ENCODE assay signal across 28 cellular contexts in the genomic region with DNA sequence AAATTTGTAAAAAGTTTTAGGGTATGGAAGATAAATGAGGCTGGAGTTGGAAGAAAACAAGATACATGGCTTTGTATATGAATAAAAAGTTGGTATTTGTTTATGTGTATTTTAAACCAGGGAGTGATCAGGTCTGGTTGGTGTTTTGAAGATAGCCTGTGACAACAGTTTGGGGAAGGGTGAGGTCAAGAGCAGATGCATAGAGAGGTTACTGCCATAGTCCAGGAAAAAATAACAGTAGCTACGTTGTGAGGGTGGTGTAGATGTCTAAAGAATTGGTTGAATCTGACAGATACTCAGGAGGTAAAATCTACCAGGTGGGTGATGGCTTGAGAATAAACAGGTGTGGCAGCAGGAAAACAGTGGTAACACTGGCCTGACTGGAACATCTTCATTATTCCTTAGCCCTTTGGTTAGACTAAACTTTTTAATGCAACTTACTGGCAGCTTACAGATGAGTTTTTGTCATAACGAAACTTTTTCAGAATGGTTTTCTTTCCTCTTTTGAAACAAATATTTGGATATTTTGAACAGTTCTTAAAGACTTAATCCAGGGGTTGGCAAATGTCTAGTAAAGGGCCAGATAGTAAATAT. TPM values are rescaled to one million over a fixed set of nuclear protein-coding genes. Genes with fewer than 3 reads are reported as not detected.
A peak's percentile ranks its signal among the peaks of the same experiment; 100 is the strongest.
DNase-seq lines count a peak whose midpoint lies in the region; ATAC-seq and TF ChIP-seq lines count a peak whose summit lies in the region.
"Had no signal": no experiment of that assay in that cellular context is flagged by ENCODE, and none has a peak within 500 bp of the region (broad histone marks: within the 10 kb centered on the region; RNA-seq: fewer than 3 reads in every experiment).

No MANE protein-coding gene starts in this region.

- H3K4me3 Mint-ChIP-seq in MCF 10A (ENCODE audit: unreplicated experiment), result no peak overlapping the region
- H3K4me3 Mint-ChIP-seq: activated CD4-positive, alpha-beta memory T cell treated with anti-CD3 and anti-CD28 coated beads, Interleukin-2, amount 10 ng/mL, durations not matched to agents 7 days and 5 days; CD8-positive, alpha-beta T cell; neural crest cell had no signal

- no peaks in the 10 kb centered on the region for H3K9me3 ChIP-seq in breast epithelium
- H3K9me3 ChIP-seq in PC-9 (ENCODE audit: insufficient read depth, low read depth), result peaks cover 17% of the 10 kb centered on the region; the same call in 1 of the 2 replicates
- H3K9me3 ChIP-seq: A549, left lung, ovary had no signal

- no peaks in the 10 kb centered on the region for H3K36me3 Mint-ChIP-seq in MCF 10A (ENCODE audit: insufficient read depth, unreplicated experiment)
- H3K36me3 Mint-ChIP-seq: CD8-positive, alpha-beta T cell had no signal

- no peaks in the 10 kb centered on the region for H3K9me2 ChIP-seq in PC-9 (ENCODE audit: insufficient read depth)

- H3K9me3 Mint-ChIP-seq in MCF 10A (ENCODE audit: unreplicated experiment), result no peaks in the 10 kb centered on the region
- H3K9me3 Mint-ChIP-seq: activated CD4-positive, alpha-beta memory T cell treated with anti-CD3 and anti-CD28 coated beads, Interleukin-2, amount 10 ng/mL, durations not matched to agents 7 days and 5 days; CD8-positive, alpha-beta T cell; neural crest cell had no signal

- ATAC-seq in HG03045 (IDR thresholded peaks at IDR 0.05; ENCODE audit: unreplicated experiment) (no peak), GM18868 (IDR thresholded peaks at IDR 0.05; ENCODE audit: unreplicated experiment) (no peak)
- ATAC-seq: activated naive CD4-positive, alpha-beta T cell treated with anti-CD3 and anti-CD28 coated beads, Interleukin-2, amount 50 U/mL, for 72 hours; CD8-positive, alpha-beta T cell; left lung had no signal

- peaks cover 89% of the 10 kb centered on the region for H3K79me2 ChIP-seq in PC-9 (ENCODE audit: low read depth)

- H2AFZ ChIP-seq in PC-9, result no peak overlapping the region
- H2AFZ ChIP-seq: GM23248 had no signal

- DNase-seq in MCF 10A (ENCODE audit: unreplicated experiment), result no peak
- no peak for DNase-seq in breast epithelium (ENCODE audit: low spot score in 2 of 2)
- DNase-seq in PC-9, result no peak
- peak; percentile 40 for DNase-seq in epithelial cell of esophagus (ENCODE audit: low read depth)
- no peak for DNase-seq in lower leg skin (ENCODE audit: low spot score in 2 of 2)
- DNase-seq in globus pallidus (ENCODE audit: low spot score), result no peak
- DNase-seq: activated CD4-positive, alpha-beta memory T cell treated with anti-CD3 and anti-CD28 coated beads, Interleukin-2, amount 10 ng/mL, durations not matched to agents 7 days and 5 days; activated CD4-positive, CD25-positive, alpha-beta regulatory T cell treated with anti-CD3 and anti-CD28 coated beads, Interleukin-2, amount 50 U/mL, for 72 hours; activated CD8-positive, alpha-beta memory T cell treated with anti-CD3 and anti-CD28 coated beads, Interleukin-2, amount 50 U/mL, for 48 hours; activated effector memory CD4-positive, alpha-beta T cell treated with Interleukin-2 at 50 U/mL for 16 hours; anterior cingulate cortex; CD8-positive, alpha-beta T cell; effector CD4-positive, alpha-beta T cell; glutamatergic neuron; GM23248; left lung; mesendoderm; NCI-H1092 treated with DMSO at 0.1 percent for 48 hours; NCI-H187; NCI-H510A; ovary; stimulated activated naive CD4-positive, alpha-beta T cell had no signal

- BruUV-seq in MCF 10A (replicated peaks; lab: Mats Ljungman, UMichigan), result no TSS peak
- BruUV-seq in PC-9 (replicated peaks; lab: Mats Ljungman, UMichigan), result no TSS peak

- TF ChIP-seq POLR2A in breast epithelium (IDR thresholded peaks at IDR 0.05), result no peak
- no peak for TF ChIP-seq POLR2A in lower leg skin (IDR thresholded peaks at IDR 0.05)

- H3K27ac Mint-ChIP-seq in MCF 10A (ENCODE audit: low read depth, unreplicated experiment), result peak overlapping the region; percentile 46
- H3K27ac Mint-ChIP-seq: activated CD4-positive, alpha-beta memory T cell treated with anti-CD3 and anti-CD28 coated beads, Interleukin-2, amount 10 ng/mL, durations not matched to agents 7 days and 5 days; activated naive CD4-positive, alpha-beta T cell treated with anti-CD3 and anti-CD28 coated beads, Interleukin-2, amount 50 U/mL, for 72 hours; CD8-positive, alpha-beta T cell had no signal

- 0 out of 2 replicates have a peak overlapping the region, but pooled peaks have one; percentile 3 for H3K4me2 ChIP-seq in PC-9

- intact Hi-C loops in MCF 10A (cut with micrococcal nuclease) (no loop called here), breast epithelium (cut with DNase I; ENCODE audit: low total_unique reads) (no loop called here), PC-9 (cut with micrococcal nuclease; ENCODE audit: unreplicated experiment) (no loop called here), lower leg skin (cut with DNase I; ENCODE audit: low total_unique reads) (loop anchor here (5.0 kb wide), 2 partner anchors 657 to 893 kb away; no protein-coding TSS in a partner anchor)

- H3K4me1 ChIP-seq in breast epithelium (no peaks in the 10 kb centered on the region), PC-9 (replicated peaks; ENCODE audit: insufficient read depth) (peaks cover 45% of the 10 kb centered on the region)

- CTCF ChIA-PET in MCF 10A (lab: Yijun Ruan, JAX) (no interaction called here), PC-9 (lab: Charles Lee) (no interaction called here)

- H3K4me3 ChIP-seq in breast epithelium (no peak overlapping the region), PC-9 (no peak overlapping the region), epithelial cell of esophagus (ENCODE audit: low read length) (no peak overlapping the region), lower leg skin (ENCODE audit: low read depth, poor library complexity, severe bottlenecking) (no peak overlapping the region)
- H3K4me3 ChIP-seq: A549, GM23248, left lung, ovary, SK-N-MC had no signal

- WGBS in lower leg skin, 2 donors, result 70 to 78% methylated on average over 2 of the region's 2 CpGs

- no peaks in the 10 kb centered on the region for H3K27me3 ChIP-seq in breast epithelium
- no peaks in the 10 kb centered on the region for H3K27me3 ChIP-seq in PC-9 (ENCODE audit: insufficient read depth, low read depth)
- H3K27me3 ChIP-seq: left lung, ovary had no signal

- peaks cover 17% of the 10 kb centered on the region for H3K4me1 Mint-ChIP-seq in MCF 10A (ENCODE audit: insufficient read depth, unreplicated experiment)

- no peak overlapping the region for H3K27ac ChIP-seq in breast epithelium
- H3K27ac ChIP-seq in PC-9, result no peak overlapping the region
- H3K27ac ChIP-seq: GM23248, left lung, ovary had no signal

- POLR2A ChIA-PET in MCF 10A (lab: Yijun Ruan, JAX), result interaction anchor here (1.9 to 10.8 kb wide), 4 partner anchors 8 to 169 kb away, joined by 5 to 65 read pairs (median 26); a partner anchor contains a TSS
- POLR2A ChIA-PET in PC-9 (lab: Charles Lee; ENCODE audit: unreplicated experiment), result no interaction called here

- H3F3A ChIP-seq in PC-9 (ENCODE audit: insufficient read depth, low read depth), result 0 out of 2 replicates have a peak, but pooled peaks cover 4% of the 10 kb centered on the region

- H3K36me3 ChIP-seq in breast epithelium, result no peaks in the 10 kb centered on the region
- H3K36me3 ChIP-seq in PC-9 (ENCODE audit: low read depth), result no peaks in the 10 kb centered on the region
- H3K36me3 ChIP-seq: left lung, ovary had no signal

- no peak for TF ChIP-seq CTCF in MCF 10A (IDR thresholded peaks at IDR 0.05; ENCODE audit: unreplicated experiment)
- TF ChIP-seq CTCF in breast epithelium (IDR thresholded peaks at IDR 0.05), result no peak
- TF ChIP-seq CTCF in PC-9 (conservative IDR thresholded peaks at IDR 0.05), result no peak
- TF ChIP-seq CTCF in epithelial cell of esophagus (IDR thresholded peaks at IDR 0.05; ENCODE audit: insufficient read depth, low read depth, low read length, missing control alignments), result no peak
- TF ChIP-seq CTCF in lower leg skin (IDR thresholded peaks at IDR 0.05), result no peak

- H4K20me1 ChIP-seq in PC-9 (ENCODE audit: insufficient read depth), result no peaks in the 10 kb centered on the region

- H3K27me3 Mint-ChIP-seq in MCF 10A (ENCODE audit: insufficient read depth, unreplicated experiment), result no peaks in the 10 kb centered on the region
- H3K27me3 Mint-ChIP-seq: activated CD4-positive, alpha-beta memory T cell treated with anti-CD3 and anti-CD28 coated beads, Interleukin-2, amount 10 ng/mL, durations not matched to agents 7 days and 5 days had no signal

RNA-seq across cellular contexts. Expression of a gene that starts 25.5 kb away (rescaled TPM):
- 9.8 and 10.2 TPM in 2 replicates for total RNA-seq in MCF 10A (2022)
- total RNA-seq in breast epithelium, result 10 to 100 TPM; 18.9 to 56.8 (median 30.5) TPM
- total RNA-seq in PC-9 (2021), result 24.7 and 28.2 TPM in 2 replicates
- total RNA-seq in lower leg skin, result 10 to 100 TPM; 32.9 to 43.1 (median 35.4) TPM
